8 cellular contexts compared by ENCODE assay signal in the genomic region with DNA sequence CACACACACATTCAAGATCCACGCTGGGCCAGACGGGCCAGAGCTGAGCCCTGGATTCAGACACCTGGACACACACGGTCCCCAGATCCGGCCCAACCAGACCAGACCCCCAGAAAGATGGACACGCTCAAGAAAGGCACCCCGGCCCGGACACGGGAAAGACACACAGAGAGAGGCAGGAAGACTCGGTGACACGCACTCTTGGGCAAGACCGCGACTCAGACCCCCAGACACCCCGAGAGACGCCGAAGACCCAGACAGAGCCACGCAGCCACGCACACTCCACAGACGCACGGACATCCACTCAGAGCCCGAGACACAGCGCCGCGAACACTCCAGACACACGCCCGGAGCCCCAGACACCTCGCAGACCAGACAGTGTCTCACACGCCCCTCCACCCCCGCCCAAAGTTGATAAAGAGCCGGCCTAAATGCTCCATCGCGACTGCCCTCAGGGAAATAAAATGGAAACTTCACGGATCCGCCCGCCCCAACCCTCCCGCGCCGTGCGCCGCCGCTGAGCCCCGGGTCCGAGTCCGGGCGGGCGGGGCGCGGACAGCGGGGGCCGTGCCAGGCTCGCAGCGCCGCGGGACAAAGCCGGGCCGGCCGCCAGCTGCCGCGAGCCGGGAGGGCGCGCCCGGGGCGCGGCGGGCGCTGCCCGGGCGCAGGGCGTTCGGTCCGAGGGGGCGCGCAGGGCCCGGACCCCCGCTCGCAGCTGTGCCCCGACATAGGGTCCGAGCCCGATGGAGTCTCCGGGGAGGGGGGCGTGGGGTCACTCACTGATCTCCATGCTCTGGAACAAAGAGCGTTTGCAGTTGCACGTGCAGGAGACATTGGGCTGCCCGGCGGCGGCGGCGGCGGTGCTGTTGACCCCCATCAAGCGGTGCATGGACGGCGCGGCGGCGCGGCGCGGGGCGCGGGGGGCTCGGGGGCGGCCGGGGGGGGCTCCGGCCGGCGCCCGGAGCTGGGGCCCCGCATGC. TPM values are rescaled to one million over a fixed set of nuclear protein-coding genes. Genes with fewer than 3 reads are reported as not detected.
DNase-seq lines count a peak whose midpoint lies in the region; ATAC-seq and TF ChIP-seq lines count a peak whose summit lies in the region.

No MANE protein-coding gene starts in this region.

- H3K4me1 ChIP-seq in SK-N-SH (ENCODE audit: control insufficient read depth in 1 of 2, insufficient read depth in 2 of 2, low read depth in 1 of 2, low read length in 1 of 2) (peaks cover 14 to 62% of the 10 kb centered on the region in 2 experiments; a peak in 3 of 4 replicates), right lobe of liver (peaks cover 0 to 9% (median 0%) of the 10 kb centered on the region in 4 donors)

- no peak for TF ChIP-seq EP300 in SK-N-SH (IDR thresholded peaks at IDR 0.05; ENCODE audit: borderline replicate concordance in 1 of 2, low read depth in 1 of 2, low read length in 1 of 2)

- peak overlapping the region; percentile 60 to 80 for H3K27ac ChIP-seq in SK-N-SH (ENCODE audit: low read depth in 2 of 2, low read length in 1 of 2)
- peak overlapping the region in 1 of 3 donors; percentile 33 for H3K27ac ChIP-seq in right lobe of liver

- H3K27me3 ChIP-seq in SK-N-SH (ENCODE audit: insufficient read depth) (no peaks in the 10 kb centered on the region), right lobe of liver (no peaks in the 10 kb centered on the region)

- H3K4me3 ChIP-seq in SK-N-SH (ENCODE audit: low read depth in 2 of 2, low read length in 1 of 2), result peak overlapping the region; percentile 67 to 96
- peak overlapping the region; percentile 1 to 57 (median 14) for H3K4me3 ChIP-seq in right lobe of liver

- H3K9ac ChIP-seq in SK-N-SH, result peak overlapping the region; percentile 95

- no peak for TF ChIP-seq CTCF in SK-N-SH (IDR thresholded peaks at IDR 0.05)
- no peak for TF ChIP-seq CTCF in right lobe of liver (IDR thresholded peaks at IDR 0.05)

- peaks cover 0 to 2% of the 10 kb centered on the region in 2 experiments for H3K36me3 ChIP-seq in SK-N-SH (replicated peaks in 1 of 2; ENCODE audit: control insufficient read depth in 1 of 2, insufficient read depth in 2 of 2, low read length in 1 of 2)
- H3K36me3 ChIP-seq in right lobe of liver, result no peaks in the 10 kb centered on the region

- no peak overlapping the region for H2AFZ ChIP-seq in SK-N-SH (ENCODE audit: low read depth)

- peaks cover 50% of the 10 kb centered on the region for H4K20me1 ChIP-seq in SK-N-SH (ENCODE audit: insufficient read depth)

- in situ Hi-C loops in T47D (cut with HindIII; ENCODE audit: low pct_unique_long_range_greater_than_20kb, low sequenced_read_pairs), result no loop called here

- H3K9me3 Mint-ChIP-seq in stimulated activated naive CD8-positive, alpha-beta T cell treated with anti-CD3 and anti-CD28 coated beads, Interleukin-15, amount 100 ng/mL, for 72 hours, result no peaks in the 10 kb centered on the region

- POLR2A ChIA-PET in SK-N-SH (lab: Yijun Ruan, JAX), result interaction anchor here (0.6 to 1.3 kb wide), 4 partner anchors 40 to 330 kb away, joined by 3 to 6 read pairs (median 3); no protein-coding TSS in a partner anchor

- no peak for TF ChIP-seq POLR2A in right lobe of liver (IDR thresholded peaks at IDR 0.05)

- ATAC-seq in GM19455 (IDR thresholded peaks at IDR 0.05; ENCODE audit: unreplicated experiment) (peak; percentile 3), right lobe of liver (no peak), GM18520 (IDR thresholded peaks at IDR 0.05; ENCODE audit: unreplicated experiment) (no peak)
- no peak for ATAC-seq in stimulated activated naive CD8-positive, alpha-beta T cell treated with anti-CD3 and anti-CD28 coated beads, Interleukin-15, amount 100 ng/mL, for 72 hours

- 2% methylated on average over 24 of the region's 108 CpGs for WGBS in SK-N-SH (ENCODE audit: low lambda C conversion rate)
- WGBS in right lobe of liver (ENCODE audit: insufficient coverage, low coverage, low lambda C conversion rate, missing lambda C conversion rate), result 10% methylated on average over 2 of the region's 108 CpGs

- no peak for TF ChIP-seq RAD21 in SK-N-SH (IDR thresholded peaks at IDR 0.05; ENCODE audit: low read length)

- CTCF ChIA-PET in SK-N-SH (lab: Yijun Ruan, JAX), result interaction anchor here (0.6 to 2.0 kb wide), 15 partner anchors 9 to 467 kb away, joined by 3 to 7 read pairs (median 3); no protein-coding TSS in a partner anchor

- H3K4me3 Mint-ChIP-seq in stimulated activated naive CD8-positive, alpha-beta T cell treated with anti-CD3 and anti-CD28 coated beads, Interleukin-15, amount 100 ng/mL, for 72 hours, result peak overlapping the region; percentile 78 to 86

- peak overlapping the region; percentile 7 to 58 for H3K27ac Mint-ChIP-seq in stimulated activated naive CD8-positive, alpha-beta T cell treated with anti-CD3 and anti-CD28 coated beads, Interleukin-15, amount 100 ng/mL, for 72 hours

- intact Hi-C loops in right lobe of liver (cut with DNase I), result no loop called here

- peaks cover 17% of the 10 kb centered on the region for H3K27me3 Mint-ChIP-seq in stimulated activated naive CD8-positive, alpha-beta T cell treated with anti-CD3 and anti-CD28 coated beads, Interleukin-15, amount 100 ng/mL, for 72 hours

- H3K4me1 Mint-ChIP-seq in stimulated activated naive CD8-positive, alpha-beta T cell treated with anti-CD3 and anti-CD28 coated beads, Interleukin-15, amount 100 ng/mL, for 72 hours, result peaks cover 42% of the 10 kb centered on the region

- no peaks in the 10 kb centered on the region for H3K9me2 ChIP-seq in SK-N-SH

- peak; percentile 82 for DNase-seq in SK-N-SH
- DNase-seq in T47D (ENCODE audit: low read depth in 1 of 2, low spot score in 1 of 2), result peak; percentile 32 to 50
- DNase-seq in right lobe of liver, result no peak
- peak in 1 of 2 donors; percentile 23 for DNase-seq in stimulated activated naive CD8-positive, alpha-beta T cell treated with anti-CD3 and anti-CD28 coated beads, Interleukin-15, amount 100 ng/mL, for 72 hours
- no peak for DNase-seq in NCI-H1930 (lab: John Stamatoyannopoulos, UW)
- DNase-seq in DMS153 (lab: John Stamatoyannopoulos, UW), result no peak

- peaks cover 62% of the 10 kb centered on the region for H3K79me2 ChIP-seq in SK-N-SH (ENCODE audit: insufficient read depth)

- H3F3A ChIP-seq in SK-N-SH (replicated peaks; ENCODE audit: insufficient read depth), result no peaks in the 10 kb centered on the region

- H3K9me3 ChIP-seq in SK-N-SH, result no peaks in the 10 kb centered on the region
- H3K9me3 ChIP-seq in right lobe of liver, result no peaks in the 10 kb centered on the region

- H3K4me2 ChIP-seq in SK-N-SH, result peak overlapping the region; percentile 79

TF ChIP-seq in SK-N-SH, 30 proteins besides CTCF, POLR2A, EP300 and RAD21:
- TF ChIP-seq MXI1 (IDR thresholded peaks at IDR 0.05; ENCODE audit: low read depth, low read length) (peak; percentile 33), PBX3 (IDR thresholded peaks at IDR 0.05) (no peak)

RNA-seq across cellular contexts. Expression of gene PMEPA1, which starts 0.8 kb away (rescaled TPM):
- polyA plus RNA-seq in SK-N-SH (2012; rRNA removed), result 5.9 and 7.1 TPM in 2 replicates
- polyA plus RNA-seq in SK-N-SH (2012; cell fraction: cytosol; rRNA removed), result 6.1 and 6.8 TPM in 2 replicates
- 7.9 and 8.1 TPM in 2 replicates for polyA plus RNA-seq in SK-N-SH (2012; cell fraction: nucleus; rRNA removed)
- total RNA-seq in right lobe of liver, result 1 to 10 TPM in 4 of 6 experiments, under 1 TPM in 2; 0.50 to 2.3 (median 1.4) TPM

Comparison
In these comparisons a context has a peak if more than half of its experiments do, and no peak if none do; other contexts are left out.
1. DNase-seq: peak in SK-N-SH (single experiment) and T47D (2 of 2); none in right lobe of liver (0 of 3), NCI-H1930 (0 of 2) and DMS153 (single experiment).